ENCODE assay signal across 8 cellular contexts in the genomic region with DNA sequence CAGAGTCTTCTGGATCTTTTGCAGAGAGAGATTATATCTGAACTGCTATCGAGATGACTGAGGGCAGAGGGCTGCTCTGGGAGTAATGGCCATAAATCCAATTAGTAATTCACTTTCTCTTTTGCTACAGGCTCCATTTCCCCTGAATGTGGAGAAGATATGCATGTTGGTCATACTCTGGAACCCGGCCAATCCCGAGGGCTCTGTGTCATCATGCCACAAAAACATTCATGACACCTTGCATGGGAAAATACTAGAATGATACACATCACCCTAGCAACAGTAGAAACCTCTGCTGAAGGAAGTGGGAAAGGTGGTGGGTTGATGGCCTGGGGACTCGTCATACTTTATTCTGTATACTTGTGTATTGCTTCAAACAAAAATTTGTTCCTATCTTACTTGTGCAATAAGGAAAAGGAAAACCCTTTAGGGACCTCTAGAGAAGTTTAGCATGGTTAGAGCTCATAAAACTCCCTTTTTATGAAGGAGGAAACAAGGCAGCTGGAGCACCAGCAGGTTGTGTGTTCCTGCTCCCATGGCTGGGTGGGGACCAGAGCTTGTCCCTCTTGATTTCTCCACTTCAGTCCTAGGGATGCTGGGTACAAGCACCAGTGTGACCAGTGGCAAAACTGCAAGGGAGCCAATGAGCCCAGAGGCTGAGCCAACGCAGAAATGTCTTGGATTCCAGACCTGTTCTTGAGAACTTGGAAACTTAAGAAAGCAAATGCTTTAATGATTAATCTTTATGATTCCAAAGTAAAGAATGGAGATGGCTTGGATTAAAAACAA. TPM values are rescaled to one million over a fixed set of nuclear protein-coding genes. Genes with fewer than 3 reads are reported as not detected.
DNase-seq lines count a peak whose midpoint lies in the region; ATAC-seq and TF ChIP-seq lines count a peak whose summit lies in the region.
"Had no signal": no experiment of that assay in that cellular context is flagged by ENCODE, and none has a peak within 500 bp of the region (broad histone marks: within the 10 kb centered on the region; RNA-seq: fewer than 3 reads in every experiment).

No MANE protein-coding gene starts in this region.

- H3K9me3 ChIP-seq in RWPE2 (ENCODE audit: severe bottlenecking), result no peaks in the 10 kb centered on the region

- H3K27me3 ChIP-seq in RWPE2 (ENCODE audit: insufficient read depth, poor library complexity, severe bottlenecking), result no peaks in the 10 kb centered on the region

- H3K4me3 ChIP-seq in GM12865 (ENCODE audit: low read depth, low read length) (no peak overlapping the region), RWPE2 (ENCODE audit: severe bottlenecking) (no peak overlapping the region)

- ATAC-seq in RWPE2 (ENCODE audit: low read depth) (peak; percentile 91), esophagus mucosa (peak; percentile 35), GM18511 (IDR thresholded peaks at IDR 0.05; ENCODE audit: unreplicated experiment) (no peak)

- DNase-seq in GM12865 (ENCODE audit: low read depth) (peak; percentile 0), RWPE2 (ENCODE audit: low spot score) (peak; percentile 82), NCI-H1417 treated with DMSO at 0.1 percent for 48 hours (lab: John Stamatoyannopoulos, UW) (no peak), T-helper 9 cell (no peak)
- DNase-seq in stimulated activated CD8-positive, alpha-beta memory T cell treated with anti-CD3 and anti-CD28 coated beads, Interleukin-15, amount 100 ng/mL, for 1 hour (ENCODE audit: low read depth), result peak; percentile 10
- DNase-seq: SHP77 treated with DMSO at 0.1 percent for 48 hours had no signal

- H3K27ac ChIP-seq in RWPE2 (ENCODE audit: poor library complexity, severe bottlenecking), result no peak overlapping the region

- no peaks in the 10 kb centered on the region for H3K36me3 ChIP-seq in RWPE2 (ENCODE audit: low read depth)

- H3K4me1 ChIP-seq in RWPE2 (ENCODE audit: insufficient read depth, poor library complexity, severe bottlenecking), result peaks cover 15% of the 10 kb centered on the region

- TF ChIP-seq CTCF in GM12865 (IDR thresholded peaks at IDR 0.05; ENCODE audit: insufficient read depth, low read depth, low read length, missing control alignments), result no peak
- no peak for TF ChIP-seq CTCF in RWPE2 (IDR thresholded peaks at IDR 0.05; ENCODE audit: poor library complexity, severe bottlenecking)

RNA-seq across cellular contexts. Expression of a gene that starts 25.9 kb away (rescaled TPM):
- total RNA-seq in esophagus mucosa, result not detected

Comparison
In these comparisons a context has a peak if more than half of its experiments do, and no peak if none do; other contexts are left out.
1. DNase-seq: peak in GM12865 (single experiment), RWPE2 (single experiment) and stimulated activated CD8-positive, alpha-beta memory T cell treated with anti-CD3 and anti-CD28 coated beads, Interleukin-15, amount 100 ng/mL, for 1 hour (single experiment); none in NCI-H1417 treated with DMSO at 0.1 percent for 48 hours (single experiment) and T-helper 9 cell (single experiment).